Comparison of ENCODE assay signal across 18 cellular contexts in genomic region chr1:20141001-20141400, GRCh38. TPM values are rescaled to one million over a fixed set of nuclear protein-coding genes. Genes with fewer than 3 reads are reported as not detected.
DNase-seq lines count a peak whose midpoint lies in the region; ATAC-seq, FAIRE-seq and TF ChIP-seq lines count a peak whose summit lies in the region.
"Had no signal": no experiment of that assay in that cellular context is flagged by ENCODE, and none has a peak within 500 bp of the region (broad histone marks: within the 10 kb centered on the region; RNA-seq: fewer than 3 reads in every experiment).

No MANE protein-coding gene starts in this region.

- H4K91ac ChIP-seq in H9 (ENCODE audit: insufficient read length, low read depth, low read length) (no peak overlapping the region), H1 (replicated peaks; ENCODE audit: insufficient read length, low read length) (no peak overlapping the region)

- no peak overlapping the region for H3K4me2 ChIP-seq in H9 (ENCODE audit: insufficient read depth, insufficient read length, low read length)
- no peak overlapping the region for H3K4me2 ChIP-seq in H1 (ENCODE audit: insufficient read depth in 1 of 2, low read depth in 2 of 2, low read length in 2 of 2)

- peaks cover 0 to 7% of the 10 kb centered on the region in 2 experiments; a peak in 1 of 4 replicates for H3K4me1 Mint-ChIP-seq in H9
- H3K4me1 Mint-ChIP-seq: CD8-positive, alpha-beta memory T cell had no signal

- no peak for TF ChIP-seq CTCF in C4-2B (conservative IDR thresholded peaks at IDR 0.05)
- TF ChIP-seq CTCF in H9 (conservative IDR thresholded peaks at IDR 0.05), result no peak
- TF ChIP-seq CTCF in H1 (IDR thresholded peaks at IDR 0.05; ENCODE audit: control extremely low read depth in 1 of 3, insufficient read depth in 1 of 3, low read depth in 1 of 3, low read length in 3 of 3), result no peak
- no peak for TF ChIP-seq CTCF in lower leg skin (IDR thresholded peaks at IDR 0.05)
- no peak for TF ChIP-seq CTCF in spleen (IDR thresholded peaks at IDR 0.05 in 8 of 11, conservative IDR thresholded peaks at IDR 0.05 in 3 of 11)

- H3K36me3 ChIP-seq in H1 (ENCODE audit: control insufficient read depth in 2 of 4, insufficient read depth in 4 of 4, low read length in 3 of 4), result no peaks in the 10 kb centered on the region
- no peaks in the 10 kb centered on the region for H3K36me3 ChIP-seq in spleen
- H3K36me3 ChIP-seq: BE2C had no signal

- no peak overlapping the region for H2AFZ ChIP-seq in H9 (ENCODE audit: low read length)
- H2AFZ ChIP-seq in H1 (ENCODE audit: low read length), result no peak overlapping the region
- H2AFZ ChIP-seq: GM23248 had no signal

- no peaks in the 10 kb centered on the region for H3K36me3 Mint-ChIP-seq in H9 (ENCODE audit: insufficient read depth in 1 of 3, low read depth in 3 of 3)
- H3K36me3 Mint-ChIP-seq: CD8-positive, alpha-beta memory T cell had no signal

- H3K4me3 Mint-ChIP-seq in H9, result no peak overlapping the region
- H3K4me3 Mint-ChIP-seq: CD8-positive, alpha-beta memory T cell; HFFc6 had no signal

- no peak overlapping the region for H3K27ac Mint-ChIP-seq in H9
- H3K27ac Mint-ChIP-seq: HFFc6 had no signal

- H3K9ac ChIP-seq in H9 (ENCODE audit: extremely low read depth, insufficient read length, low read length) (no peak overlapping the region), H1 (replicated peaks in 1 of 4; ENCODE audit: extremely low read depth in 1 of 4, low read depth in 3 of 4, low read length in 3 of 4) (no peak overlapping the region)
- H3K9ac ChIP-seq: GM23248 had no signal

- POLR2A ChIA-PET in H1 (lab: Charles Lee; ENCODE audit: partially characterized antibody), result no interaction called here

- ATAC-seq in stimulated activated naive CD8-positive, alpha-beta T cell treated with anti-CD3 and anti-CD28 coated beads, Interleukin-15, Interleukin-2, amounts not matched to agents 100 U/mL and 50 U/mL, for 24 hours, result no peak
- ATAC-seq: HepG2 had no signal

- no peaks in the 10 kb centered on the region; a peak in 1 of 5 replicates for H3K9me3 Mint-ChIP-seq in H9
- H3K9me3 Mint-ChIP-seq: CD8-positive, alpha-beta memory T cell; HFFc6 had no signal

- H3K23me2 ChIP-seq in H9 (ENCODE audit: insufficient read length, low read depth, low read length, poor library complexity, severe bottlenecking) (no peaks in the 10 kb centered on the region), H1 (ENCODE audit: low read depth, low read length) (peaks cover 3% of the 10 kb centered on the region; the same call in 1 of the 2 replicates)

- H3K9me3 ChIP-seq in H9 (ENCODE audit: control insufficient read depth, low read depth, low read length) (no peaks in the 10 kb centered on the region), H1 (ENCODE audit: insufficient read depth in 2 of 2, low read depth in 1 of 2, low read length in 1 of 2) (no peaks in the 10 kb centered on the region; a peak in 1 of 4 replicates), spleen (no peaks in the 10 kb centered on the region)
- H3K9me3 ChIP-seq: BE2C, Caco-2 had no signal

- no peaks in the 10 kb centered on the region for H4K20me1 ChIP-seq in H9 (ENCODE audit: control insufficient read depth, insufficient read depth, insufficient read length)
- no peaks in the 10 kb centered on the region for H4K20me1 ChIP-seq in H1 (replicated peaks in 1 of 2; ENCODE audit: control insufficient read depth in 1 of 2, insufficient read depth in 2 of 2, low read length in 2 of 2)

- H3K4me1 ChIP-seq in H9 (ENCODE audit: insufficient read depth, low read length) (no peaks in the 10 kb centered on the region), H1 (replicated peaks in 1 of 4; ENCODE audit: control insufficient read depth in 3 of 4, insufficient read depth in 4 of 4, low read length in 3 of 4) (no peaks in the 10 kb centered on the region; a peak in 1 of 7 replicates), spleen (peaks cover 0 to 8% (median 0%) of the 10 kb centered on the region in 6 donors)
- H3K4me1 ChIP-seq: BE2C, Caco-2 had no signal

- FAIRE-seq in H1 (lab: Jason Lieb, UNC), result no peak
- FAIRE-seq: GM18507, HepG2 had no signal

- H3K27me3 Mint-ChIP-seq in H9 (ENCODE audit: low read depth), result peaks cover 2% of the 10 kb centered on the region

- no peak overlapping the region for H3T11ph ChIP-seq in H9 (ENCODE audit: low read length)

- H3K79me1 ChIP-seq in H9 (ENCODE audit: insufficient read depth, low read depth, low read length, poor library complexity, severe bottlenecking), result no peaks in the 10 kb centered on the region
- H3K79me1 ChIP-seq in H1 (ENCODE audit: low read depth, low read length), result no peaks in the 10 kb centered on the region

- H2BK5ac ChIP-seq in H9 (ENCODE audit: insufficient read length, low read length) (no peak overlapping the region), H1 (ENCODE audit: low read depth, low read length) (no peak overlapping the region)

- TF ChIP-seq POLR2A in H1 (IDR thresholded peaks at IDR 0.05; ENCODE audit: control extremely low read depth in 1 of 2, low read depth in 2 of 2, low read length in 2 of 2) (no peak), lower leg skin (IDR thresholded peaks at IDR 0.05) (no peak), spleen (IDR thresholded peaks at IDR 0.05) (no peak)

- WGBS in H9 (ENCODE audit: extremely low coverage, insufficient read length, low lambda C conversion rate), result no CpG with 5 or more reads among the region's 9 CpGs
- WGBS in H1 (ENCODE audit: extremely low coverage in 1 of 2, insufficient coverage in 1 of 2, insufficient read length in 1 of 2, insufficient replicate concordance in 2 of 2, low coverage in 1 of 2, low lambda C conversion rate in 2 of 2, missing lambda C conversion rate in 1 of 2), 2 experiments, result 87% methylated on average over 9 of the region's 9 CpGs; no CpG with 5 or more reads in 1 of the 2 experiments
- WGBS in lower leg skin, 2 donors, result 89% methylated on average over 9 of the region's 9 CpGs
- WGBS in spleen, 5 donors, result 86 to 94% (median 91%) methylated on average over 9 of the region's 9 CpGs

- no peak overlapping the region for H3K14ac ChIP-seq in H9 (ENCODE audit: insufficient read depth, low read length)
- H3K14ac ChIP-seq in H1 (ENCODE audit: insufficient read length), result no peak overlapping the region

- H2BK12ac ChIP-seq in H9 (ENCODE audit: insufficient read length, low read depth, low read length) (no peak overlapping the region), H1 (ENCODE audit: low read depth, low read length) (no peak overlapping the region)

- intact Hi-C loops in posterior vena cava (cut with DNase I) (loop anchor here in 1 of 2 donors (1.0 kb wide), 1 partner anchor 27 kb away; no protein-coding TSS in a partner anchor), lower leg skin (cut with DNase I; ENCODE audit: low total_unique reads) (no loop called here), spleen (cut with DNase I; ENCODE audit: low total_unique reads) (no loop called here)

- H3K79me2 ChIP-seq in H9 (ENCODE audit: insufficient read depth, low read length), result no peaks in the 10 kb centered on the region
- H3K79me2 ChIP-seq in H1 (ENCODE audit: control insufficient read depth in 1 of 2, insufficient read depth in 2 of 2, low read length in 2 of 2), result no peaks in the 10 kb centered on the region

- H2BK15ac ChIP-seq in H9 (ENCODE audit: low read depth, low read length), result no peak overlapping the region
- H2BK15ac ChIP-seq in H1 (ENCODE audit: low read length), result no peak overlapping the region

- CTCF ChIA-PET in H1 (lab: Charles Lee; ENCODE audit: partially characterized antibody), result no interaction called here

- H3K27me3 ChIP-seq in H9 (ENCODE audit: insufficient read depth, low read length) (no peaks in the 10 kb centered on the region), H1 (replicated peaks in 1 of 4; ENCODE audit: control insufficient read depth in 3 of 4, extremely low read depth in 1 of 4, insufficient read depth in 3 of 4, low read length in 3 of 4) (no peaks in the 10 kb centered on the region), spleen (replicated peaks in 1 of 7) (no peaks in the 10 kb centered on the region)
- H3K27me3 ChIP-seq: BE2C had no signal

- H3K18ac ChIP-seq in H9 (ENCODE audit: insufficient read length, low read depth, low read length) (no peak overlapping the region), H1 (ENCODE audit: extremely low read depth, low read length) (no peak overlapping the region)

- H3K4me3 ChIP-seq in H1 (ENCODE audit: extremely low read depth in 1 of 4, insufficient read depth in 2 of 4, low read depth in 3 of 4, low read length in 4 of 4) (no peak overlapping the region), lower leg skin (ENCODE audit: low read depth, poor library complexity, severe bottlenecking) (no peak overlapping the region), spleen (no peak overlapping the region)
- H3K4me3 ChIP-seq: GM23248 had no signal

- TF ChIP-seq EP300 in H1 (IDR thresholded peaks at IDR 0.05; ENCODE audit: borderline replicate concordance in 1 of 2, low read depth in 2 of 2, low read length in 2 of 2), result no peak

- H3K27ac ChIP-seq in C4-2B (peak overlapping the region; percentile 59; the same call in 1 of the 2 replicates), H9 (ENCODE audit: insufficient read length, low read depth, low read length) (no peak overlapping the region), H1 (ENCODE audit: low read depth, low read length) (no peak overlapping the region), spleen (no peak overlapping the region)
- H3K27ac ChIP-seq: GM23248 had no signal

- TF ChIP-seq RAD21 in H1 (IDR thresholded peaks at IDR 0.05 in 1 of 2, conservative IDR thresholded peaks at IDR 0.05 in 1 of 2; ENCODE audit: low read depth in 2 of 2, low read length in 2 of 2), result no peak

- no peak overlapping the region for H4K8ac ChIP-seq in H9 (replicated peaks; ENCODE audit: insufficient read length, low read depth, low read length)
- H4K8ac ChIP-seq in H1 (ENCODE audit: extremely low read depth, insufficient read depth, low read length), result no peak overlapping the region

- no peak overlapping the region for H2BK20ac ChIP-seq in H9 (ENCODE audit: low read depth, low read length, poor library complexity, severe bottlenecking)
- no peak overlapping the region for H2BK20ac ChIP-seq in H1 (ENCODE audit: low read length)

- DNase-seq in H9 (peak; percentile 19), H1 (ENCODE audit: low read depth in 1 of 2, low spot score in 2 of 2) (no peak), posterior vena cava (ENCODE audit: low spot score) (peak; percentile 68), lower leg skin (ENCODE audit: low spot score in 2 of 2) (no peak), cortex of kidney (lab: John Stamatoyannopoulos, UW) (no peak), spleen (no peak)
- no peak for DNase-seq in stimulated activated naive CD8-positive, alpha-beta T cell treated with anti-CD3 and anti-CD28 coated beads, Interleukin-15, Interleukin-2, amounts not matched to agents 100 U/mL and 50 U/mL, for 24 hours
- DNase-seq: BE2C, Caco-2, GM23248, H7, HFFc6 had no signal

- no peak overlapping the region for H3K4ac ChIP-seq in H9 (ENCODE audit: low read depth, low read length)
- H3K4ac ChIP-seq in H1 (replicated peaks; ENCODE audit: insufficient read length, low read depth, low read length), result no peak overlapping the region

- H3K23ac ChIP-seq in H9 (ENCODE audit: insufficient read length, low read depth, low read length) (no peak overlapping the region), H1 (ENCODE audit: insufficient read length) (no peak overlapping the region)

- H3K56ac ChIP-seq in H9 (ENCODE audit: insufficient read length, low read depth, low read length) (no peak overlapping the region), H1 (replicated peaks; ENCODE audit: insufficient read length, low read depth, low read length) (no peak overlapping the region)

- H4K5ac ChIP-seq in H9 (ENCODE audit: insufficient read length, low read depth, low read length) (no peak overlapping the region), H1 (ENCODE audit: insufficient read length, low read depth, low read length) (no peak overlapping the region)

- H2AK5ac ChIP-seq in H9 (ENCODE audit: insufficient read length, low read length) (no peak overlapping the region), H1 (ENCODE audit: low read depth, low read length) (peak overlapping the region; percentile 91)

- no peak overlapping the region for H2BK120ac ChIP-seq in H9 (ENCODE audit: low read depth, low read length, poor library complexity, severe bottlenecking)
- no peak overlapping the region for H2BK120ac ChIP-seq in H1 (replicated peaks; ENCODE audit: low read depth, low read length)

RNA-seq across cellular contexts. Expression of gene PLA2G2F, which starts 1.9 kb away (rescaled TPM):
- not detected in 2 replicates for total RNA-seq in H9 (2021)
- not detected in 2 replicates for total RNA-seq in H1 (2021; fragmentation: NEBNext Ultra II Directional; extraction: Animal tissue kit (Norgen Biotek cat#: 25700))
- not detected in 2 replicates for polyA plus RNA-seq in H1 (2011; rRNA removed)
- not detected for polyA plus RNA-seq in H1 (2011; cell fraction: cytosol; rRNA removed)
- polyA plus RNA-seq in H1 (2011; cell fraction: nucleus; rRNA removed), result not detected
- not detected in 4 replicates for polyA plus RNA-seq in H1 (2012, experiment 1 of 2)
- not detected for polyA plus RNA-seq in H1 (2012, experiment 2 of 2)
- not detected for polyA plus RNA-seq in H1 (2013, experiment 1 of 2)
- not detected for polyA plus RNA-seq in H1 (2013, experiment 2 of 2)
- polyA minus RNA-seq in H1 (2011; rRNA and poly(A)+ RNA removed), result not detected in 2 replicates
- not detected for polyA minus RNA-seq in H1 (2011; cell fraction: cytosol; rRNA and poly(A)+ RNA removed)
- polyA minus RNA-seq in H1 (2011; cell fraction: nucleus; rRNA and poly(A)+ RNA removed), result not detected
- total RNA-seq in posterior vena cava, result not detected
- total RNA-seq in lower leg skin, result 10 to 100 TPM; 19.9 to 29.0 (median 24.6) TPM
- not detected for total RNA-seq in spleen
- polyA plus RNA-seq in spleen, result not detected
- total RNA-seq: A172; Caco-2; CD8-positive, alpha-beta memory T cell; Daoy; GM23248; H7; HepG2; HFFc6 had no signal
- polyA plus RNA-seq: CD8-positive, alpha-beta memory T cell; GM23248; HepG2 had no signal

RNA-seq across cellular contexts. Expression of gene PLA2G2D, which starts 21.7 kb away (rescaled TPM):
- total RNA-seq in H9 (2021), result not detected in 2 replicates
- not detected in 2 replicates for total RNA-seq in H1 (2021; fragmentation: NEBNext Ultra II Directional; extraction: Animal tissue kit (Norgen Biotek cat#: 25700))
- not detected in 2 replicates for polyA plus RNA-seq in H1 (2011; rRNA removed)
- not detected for polyA plus RNA-seq in H1 (2011; cell fraction: cytosol; rRNA removed)
- not detected for polyA plus RNA-seq in H1 (2011; cell fraction: nucleus; rRNA removed)
- not detected in 4 replicates for polyA plus RNA-seq in H1 (2012, experiment 1 of 2)
- polyA plus RNA-seq in H1 (2012, experiment 2 of 2), result not detected
- not detected for polyA plus RNA-seq in H1 (2013, experiment 1 of 2)
- polyA plus RNA-seq in H1 (2013, experiment 2 of 2), result not detected
- not detected in 2 replicates for polyA minus RNA-seq in H1 (2011; rRNA and poly(A)+ RNA removed)
- polyA minus RNA-seq in H1 (2011; cell fraction: cytosol; rRNA and poly(A)+ RNA removed), result not detected
- not detected for polyA minus RNA-seq in H1 (2011; cell fraction: nucleus; rRNA and poly(A)+ RNA removed)
- total RNA-seq in posterior vena cava, result not detected
- not detected for total RNA-seq in lower leg skin
- total RNA-seq in spleen, result 10 to 100 TPM in 1 of 7 donors, 1 to 10 TPM in 5, under 1 TPM in 1; 0.92 to 17.4 (median 5.9) TPM
- 10 to 100 TPM in 2 of 3 donors, 1 to 10 TPM in 1; 5.7 to 28.7 (median 10.6) TPM for polyA plus RNA-seq in spleen
- total RNA-seq: A172; Caco-2; CD8-positive, alpha-beta memory T cell; Daoy; GM23248; H7; HepG2; HFFc6 had no signal
- polyA plus RNA-seq: CD8-positive, alpha-beta memory T cell; GM23248; HepG2 had no signal

RNA-seq across cellular contexts. Expression of gene UBXN10, which starts 44.9 kb away (rescaled TPM):
- total RNA-seq in H9 (2021) (0.59 and 0.90 TPM in 2 replicates), posterior vena cava (under 1 TPM; 0.29 to 0.60 TPM), lower leg skin (under 1 TPM in 3 of 4 donors, not detected in 1; 0.12 to 0.91 (median 0.81) TPM), spleen (under 1 TPM; 0.15 to 0.26 (median 0.19) TPM)
- 0.43 and 0.44 TPM in 2 replicates for total RNA-seq in H1 (2021; fragmentation: NEBNext Ultra II Directional; extraction: Animal tissue kit (Norgen Biotek cat#: 25700))
- polyA plus RNA-seq in H1 (2011; rRNA removed) (0.50 and 0.68 TPM in 2 replicates), spleen (under 1 TPM; 0.07 to 0.18 (median 0.10) TPM)
- polyA plus RNA-seq in H1 (2011; cell fraction: cytosol; rRNA removed), result 0.67 TPM
- 0.48 TPM for polyA plus RNA-seq in H1 (2011; cell fraction: nucleus; rRNA removed)
- polyA plus RNA-seq in H1 (2012, experiment 1 of 2), result 0.48 to 0.86 TPM (median 0.74 TPM) in 4 replicates
- polyA plus RNA-seq in H1 (2012, experiment 2 of 2), result 0.20 TPM
- polyA plus RNA-seq in H1 (2013, experiment 1 of 2), result 0.36 TPM
- 0.40 TPM for polyA plus RNA-seq in H1 (2013, experiment 2 of 2)
- 1.3 and 1.5 TPM in 2 replicates for polyA minus RNA-seq in H1 (2011; rRNA and poly(A)+ RNA removed)
- 0.22 TPM for polyA minus RNA-seq in H1 (2011; cell fraction: cytosol; rRNA and poly(A)+ RNA removed)
- 1.2 TPM for polyA minus RNA-seq in H1 (2011; cell fraction: nucleus; rRNA and poly(A)+ RNA removed)
- total RNA-seq: A172, HFFc6 had no signal
- polyA plus RNA-seq: GM23248 had no signal

RNA-seq across cellular contexts. Expression of gene PLA2G2C, which starts 45.3 kb away (rescaled TPM):
- total RNA-seq in H9 (2021) (not detected in 2 replicates), posterior vena cava (under 1 TPM; 0.14 to 0.24 TPM), lower leg skin (under 1 TPM in 1 of 4 donors, not detected in 3; 0.10 TPM), spleen (under 1 TPM in 1 of 7 donors, not detected in 6; 0.17 TPM)
- not detected in 2 replicates for total RNA-seq in H1 (2021; fragmentation: NEBNext Ultra II Directional; extraction: Animal tissue kit (Norgen Biotek cat#: 25700))
- polyA plus RNA-seq in H1 (2011; rRNA removed) (not detected in 2 replicates), spleen (not detected)
- polyA plus RNA-seq in H1 (2011; cell fraction: cytosol; rRNA removed), result not detected
- polyA plus RNA-seq in H1 (2011; cell fraction: nucleus; rRNA removed), result not detected
- not detected in 4 replicates for polyA plus RNA-seq in H1 (2012, experiment 1 of 2)
- polyA plus RNA-seq in H1 (2012, experiment 2 of 2), result not detected
- not detected for polyA plus RNA-seq in H1 (2013, experiment 1 of 2)
- polyA plus RNA-seq in H1 (2013, experiment 2 of 2), result not detected
- polyA minus RNA-seq in H1 (2011; rRNA and poly(A)+ RNA removed), result not detected in 2 replicates
- not detected for polyA minus RNA-seq in H1 (2011; cell fraction: cytosol; rRNA and poly(A)+ RNA removed)
- polyA minus RNA-seq in H1 (2011; cell fraction: nucleus; rRNA and poly(A)+ RNA removed), result not detected
- total RNA-seq: A172; Caco-2; CD8-positive, alpha-beta memory T cell; Daoy; GM23248; H7; HepG2; HFFc6 had no signal
- polyA plus RNA-seq: CD8-positive, alpha-beta memory T cell; GM23248; HepG2 had no signal

Comparison
In these comparisons a context has a peak if more than half of its experiments do, and no peak if none do; other contexts are left out.
1. DNase-seq: peak in H9 (single experiment) and posterior vena cava (single experiment); none in H1 (0 of 2), lower leg skin (0 of 2), cortex of kidney (single experiment), spleen (single experiment) and stimulated activated naive CD8-positive, alpha-beta T cell treated with anti-CD3 and anti-CD28 coated beads, Interleukin-15, Interleukin-2, amounts not matched to agents 100 U/mL and 50 U/mL, for 24 hours (single experiment).
2. RNA of gene PLA2G2F, which starts 1.9 kb away (total RNA-seq): 19.9 to 29.0 TPM in lower leg skin; not detected in H9, not detected in H1, not detected in posterior vena cava and not detected in spleen; every median in the first group is over 10 times any median in the second.